ENCODE assay signal across 8 cellular contexts in the genomic region with DNA sequence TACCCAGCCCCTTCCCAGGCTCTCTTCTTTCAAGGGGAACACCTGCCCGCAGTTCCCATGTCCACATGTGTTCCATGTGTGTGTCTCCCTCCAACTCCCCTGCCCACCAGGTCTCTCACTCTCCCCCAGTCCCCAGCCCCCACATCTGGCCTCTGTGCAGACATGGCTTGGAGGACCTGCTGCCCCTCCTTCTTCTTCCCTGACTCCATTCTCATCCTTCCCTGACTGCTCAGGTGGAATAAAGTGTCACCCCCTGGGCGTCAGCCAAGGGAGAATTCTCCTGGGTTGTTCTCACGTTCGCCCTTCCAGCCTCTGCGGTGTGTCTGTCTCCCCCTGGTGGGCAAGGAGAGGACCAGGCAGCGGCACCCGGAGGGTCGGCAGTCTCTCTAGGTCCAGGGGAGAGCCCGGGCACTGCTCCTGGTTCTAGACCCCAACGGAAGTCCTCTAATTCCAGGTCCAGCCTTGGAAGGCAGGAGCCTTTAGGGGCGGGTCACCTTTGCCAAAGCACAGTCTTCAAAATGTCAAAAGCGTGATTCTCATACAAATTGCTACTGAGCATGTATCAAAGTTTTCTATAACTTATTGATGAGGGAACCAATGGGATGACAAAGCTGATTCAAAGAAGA. TPM values are rescaled to one million over a fixed set of nuclear protein-coding genes. Genes with fewer than 3 reads are reported as not detected.
DNase-seq lines count a peak whose midpoint lies in the region; ATAC-seq lines count a peak whose summit lies in the region.

No MANE protein-coding gene starts in this region.

- peak overlapping the region; percentile 73; the same call in 1 of the 2 replicates for H2AFZ ChIP-seq in Karpas-422 (ENCODE audit: low read length)

- H3K36me3 ChIP-seq in Karpas-422 (ENCODE audit: insufficient read depth, low read length) = no peaks in the 10 kb centered on the region

- no peaks in the 10 kb centered on the region for H4K20me1 ChIP-seq in Karpas-422 (ENCODE audit: insufficient read depth, low read depth, low read length)

- H3K9ac ChIP-seq in Karpas-422 (ENCODE audit: low read length) = peak overlapping the region; percentile 58

- peaks cover 100% of the 10 kb centered on the region for H3K4me1 ChIP-seq in Karpas-422 (ENCODE audit: low read length)

- H3K79me2 ChIP-seq in Karpas-422 (ENCODE audit: low read length) = no peaks in the 10 kb centered on the region

- DNase-seq in EL = peak; percentile 63
- DNase-seq in Karpas-422 = peak; percentile 95
- peak; percentile 4 for DNase-seq in SIG-M5 (lab: John Stamatoyannopoulos, UW)
- peak; percentile 59 for DNase-seq in activated T-helper 2 cell treated with anti-CD3 and anti-CD28 coated beads, Interferon-gamma antibody, Interleukin-2, Interleukin-4, amounts not matched to agents 10 μg/mL and 5 μg/mL and 100 μg/mL, durations not matched to agents 14 hours and 24 hours and 36 hours (ENCODE audit: low spot score)
- peak; percentile 66 for DNase-seq in glomerular visceral epithelial cell (ENCODE audit: extremely low spot score)
- peak; percentile 73 for DNase-seq in sciatic nerve (ENCODE audit: low spot score)
- DNase-seq in amniotic stem cell (lab: John Stamatoyannopoulos, UW) = no peak

- peak overlapping the region; percentile 68 for H3K4me3 Mint-ChIP-seq in activated T-helper 2 cell treated with anti-CD3 and anti-CD28 coated beads, Interferon-gamma antibody, Interleukin-2, Interleukin-4, amounts not matched to agents 10 μg/mL and 5 μg/mL and 100 μg/mL, durations not matched to agents 14 hours and 24 hours and 36 hours (ENCODE audit: low read depth)

- no peaks in the 10 kb centered on the region for H3K9me2 ChIP-seq in Karpas-422 (replicated peaks; ENCODE audit: insufficient read depth, low read length)

- H3K9me3 Mint-ChIP-seq in activated T-helper 2 cell treated with anti-CD3 and anti-CD28 coated beads, Interferon-gamma antibody, Interleukin-2, Interleukin-4, amounts not matched to agents 10 μg/mL and 5 μg/mL and 100 μg/mL, durations not matched to agents 14 hours and 24 hours and 36 hours = no peaks in the 10 kb centered on the region

- peaks cover 27% of the 10 kb centered on the region for H3K4me1 Mint-ChIP-seq in activated T-helper 2 cell treated with anti-CD3 and anti-CD28 coated beads, Interferon-gamma antibody, Interleukin-2, Interleukin-4, amounts not matched to agents 10 μg/mL and 5 μg/mL and 100 μg/mL, durations not matched to agents 14 hours and 24 hours and 36 hours (ENCODE audit: low read depth)

- no peaks in the 10 kb centered on the region for H3K36me3 Mint-ChIP-seq in activated T-helper 2 cell treated with anti-CD3 and anti-CD28 coated beads, Interferon-gamma antibody, Interleukin-2, Interleukin-4, amounts not matched to agents 10 μg/mL and 5 μg/mL and 100 μg/mL, durations not matched to agents 14 hours and 24 hours and 36 hours (ENCODE audit: low read depth)

- peak overlapping the region; percentile 43; the same call in 1 of the 2 replicates for H3K4me3 ChIP-seq in Karpas-422 (ENCODE audit: low read length)

- H3K9me3 ChIP-seq in Karpas-422 (ENCODE audit: low read length) = no peaks in the 10 kb centered on the region

- peak overlapping the region; percentile 95; the same call in 1 of the 2 replicates for H3K27ac ChIP-seq in Karpas-422 (ENCODE audit: low read length)

- peak overlapping the region; percentile 70 for H3K27ac Mint-ChIP-seq in activated T-helper 2 cell treated with anti-CD3 and anti-CD28 coated beads, Interferon-gamma antibody, Interleukin-2, Interleukin-4, amounts not matched to agents 10 μg/mL and 5 μg/mL and 100 μg/mL, durations not matched to agents 14 hours and 24 hours and 36 hours

- peak; percentile 64 for ATAC-seq in sciatic nerve
- no peak for ATAC-seq in GM21526 (IDR thresholded peaks at IDR 0.05; ENCODE audit: low FRiP score, unreplicated experiment)

- peaks cover 17% of the 10 kb centered on the region for H3K27me3 Mint-ChIP-seq in activated T-helper 2 cell treated with anti-CD3 and anti-CD28 coated beads, Interferon-gamma antibody, Interleukin-2, Interleukin-4, amounts not matched to agents 10 μg/mL and 5 μg/mL and 100 μg/mL, durations not matched to agents 14 hours and 24 hours and 36 hours (ENCODE audit: low read depth)

- intact Hi-C loops in activated T-helper 2 cell treated with anti-CD3 and anti-CD28 coated beads, Interferon-gamma antibody, Interleukin-2, Interleukin-4, amounts not matched to agents 10 μg/mL and 5 μg/mL and 100 μg/mL, durations not matched to agents 14 hours and 24 hours and 36 hours (cut with micrococcal nuclease) = loop anchor here (2.0 to 5.0 kb wide), 2 partner anchors 30 to 269 kb away; no protein-coding TSS in a partner anchor
- intact Hi-C loops in sciatic nerve (cut with DNase I) = no loop called here

- peak overlapping the region; percentile 55 for H3K4me2 ChIP-seq in Karpas-422 (ENCODE audit: low read depth, low read length, poor library complexity, severe bottlenecking)

- H3K27me3 ChIP-seq in Karpas-422 (ENCODE audit: low read length) = no peaks in the 10 kb centered on the region

RNA-seq across cellular contexts. Expression of a gene that starts 50.5 kb away (rescaled TPM):
- total RNA-seq in Karpas-422 (2014; rRNA removed; shearing (Covaris generic); ENCODE audit: low replicate concordance) = 6.5 and 12.8 TPM in 2 replicates
- 6.0 and 10.5 TPM in 2 replicates for total RNA-seq in activated T-helper 2 cell treated with anti-CD3 and anti-CD28 coated beads, Interferon-gamma antibody, Interleukin-2, Interleukin-4, amounts not matched to agents 10 μg/mL and 5 μg/mL and 100 μg/mL, durations not matched to agents 14 hours and 24 hours and 36 hours
- total RNA-seq in sciatic nerve = 15.3 TPM

RNA-seq across cellular contexts. Expression of a gene that starts 57.4 kb away (rescaled TPM):
- total RNA-seq in Karpas-422 (2014; rRNA removed; shearing (Covaris generic); ENCODE audit: low replicate concordance) = not detected in 2 replicates
- total RNA-seq in activated T-helper 2 cell treated with anti-CD3 and anti-CD28 coated beads, Interferon-gamma antibody, Interleukin-2, Interleukin-4, amounts not matched to agents 10 μg/mL and 5 μg/mL and 100 μg/mL, durations not matched to agents 14 hours and 24 hours and 36 hours = 1.3 and 1.5 TPM in 2 replicates
- total RNA-seq in sciatic nerve = 5.9 TPM
